ENCODE assay signal across 8 cellular contexts in genomic region chr15:81274932-81275341, GRCh38. TPM values are rescaled to one million over a fixed set of nuclear protein-coding genes. Genes with fewer than 3 reads are reported as not detected.
A peak's percentile ranks its signal among the peaks of the same experiment; 100 is the strongest.
DNase-seq lines count a peak whose midpoint lies in the region; ATAC-seq and TF ChIP-seq lines count a peak whose summit lies in the region.

No MANE protein-coding gene starts in this region.

- no peak for DNase-seq in AG04449 (ENCODE audit: low read depth, low spot score)
- peak; percentile 76 for DNase-seq in NCI-H226
- DNase-seq in activated CD4-positive, CD25-positive, alpha-beta regulatory T cell treated with anti-CD3 and anti-CD28 coated beads, Interleukin-2, amount 50 U/mL, for 72 hours = peak; percentile 81
- no peak for DNase-seq in chondrocyte (ENCODE audit: low spot score)
- DNase-seq in left lobe of liver (ENCODE audit: low spot score) = peak; percentile 86
- peak; percentile 51 to 83 for DNase-seq in stimulated activated CD4-positive, alpha-beta T cell treated with anti-CD3 and anti-CD28 coated beads, Interleukin-4, amount 100 ng/mL, for 48 hours (ENCODE audit: low read depth in 2 of 2)

- H3K36me3 Mint-ChIP-seq in chondrocyte (ENCODE audit: low read depth) = peaks cover 6% of the 10 kb centered on the region

- H3K4me3 ChIP-seq in AG04449 (ENCODE audit: low read depth, low read length) = no peak overlapping the region

- ATAC-seq in GM18519 (IDR thresholded peaks at IDR 0.05; ENCODE audit: low FRiP score, unreplicated experiment) (peak; percentile 61), HG03097 (IDR thresholded peaks at IDR 0.05; ENCODE audit: low FRiP score, unreplicated experiment) (peak; percentile 90), left lobe of liver (peak; percentile 88)

- no peak overlapping the region for H3K27ac Mint-ChIP-seq in chondrocyte (ENCODE audit: unreplicated experiment)

- POLR2A ChIA-PET in AG04449 (lab: Yijun Ruan, JAX) = interaction anchor here (0.7 kb wide), 1 partner anchor 53 kb away, joined by 3 read pairs; no protein-coding TSS in a partner anchor

- H3K27me3 Mint-ChIP-seq in chondrocyte (ENCODE audit: low read depth) = no peaks in the 10 kb centered on the region

- TF ChIP-seq CTCF in AG04449 (IDR thresholded peaks at IDR 0.05; ENCODE audit: insufficient read depth, low read length, missing control alignments) (peak; percentile 93), chondrocyte (IDR thresholded peaks at IDR 0.05) (peak; percentile 83)

- CTCF ChIA-PET in AG04449 (lab: Yijun Ruan, JAX) = interaction anchor here (0.7 to 24.6 kb wide), 50 partner anchors 9 to 790 kb away, joined by 3 to 1118 read pairs (median 5); no protein-coding TSS in a partner anchor

- peaks cover 15% of the 10 kb centered on the region for H3K4me1 Mint-ChIP-seq in chondrocyte (ENCODE audit: low read depth)

- no peak overlapping the region for H3K4me3 Mint-ChIP-seq in chondrocyte (ENCODE audit: unreplicated experiment)

- peaks cover 11% of the 10 kb centered on the region for H3K9me3 Mint-ChIP-seq in chondrocyte (ENCODE audit: low read depth)

RNA-seq across cellular contexts. Expression of gene STARD5, which starts 49.0 kb away (rescaled TPM):
- 2.6 to 5.3 TPM (median 5.0 TPM) in 3 replicates for total RNA-seq in chondrocyte
- total RNA-seq in left lobe of liver = 17.8 TPM

Comparison
In these comparisons a context has a peak if more than half of its experiments do, and no peak if none do; other contexts are left out.
1. DNase-seq: peak in NCI-H226 (single experiment), activated CD4-positive, CD25-positive, alpha-beta regulatory T cell treated with anti-CD3 and anti-CD28 coated beads, Interleukin-2, amount 50 U/mL, for 72 hours (single experiment), left lobe of liver (single experiment) and stimulated activated CD4-positive, alpha-beta T cell treated with anti-CD3 and anti-CD28 coated beads, Interleukin-4, amount 100 ng/mL, for 48 hours (2 of 2); none in AG04449 (single experiment) and chondrocyte (single experiment).
2. Peak in every context shown above with its lines, with median percentiles within 50 percentile points of each other: ATAC-seq.